Comparison of ENCODE assay signal across 32 cellular contexts in the genomic region with DNA sequence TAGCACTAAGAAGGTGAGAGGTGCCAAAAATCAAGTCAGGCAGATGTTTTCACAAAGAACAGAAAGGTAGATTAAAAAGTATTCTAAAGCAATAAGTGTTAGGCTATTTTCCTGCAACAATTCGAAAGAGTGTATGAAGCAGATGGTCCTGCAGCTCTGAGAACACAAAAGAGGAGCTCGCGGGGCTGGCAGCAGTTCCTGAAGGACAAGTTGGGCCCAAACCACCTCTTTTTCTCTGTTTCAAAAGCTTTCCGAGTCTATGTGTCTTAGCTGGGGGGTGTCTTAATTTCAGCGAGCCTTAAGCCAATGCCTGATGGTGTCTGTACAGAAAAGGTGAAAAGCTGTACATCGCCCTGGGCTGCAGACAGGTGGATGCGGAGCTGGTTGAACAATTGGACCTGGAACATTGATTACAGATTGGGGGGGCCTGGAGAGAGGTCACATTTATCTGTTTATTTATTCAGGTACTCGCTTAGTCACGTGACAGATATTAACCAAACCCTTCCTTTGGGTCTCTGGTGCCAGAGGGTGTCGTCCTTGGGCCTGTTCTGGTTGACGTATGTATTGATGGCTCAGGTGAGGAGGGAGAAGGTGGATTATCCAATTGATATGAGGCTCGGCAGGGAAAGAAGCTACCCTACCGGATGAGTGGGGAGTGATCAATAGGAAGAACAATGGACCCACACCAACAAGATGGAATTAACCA. TPM values are rescaled to one million over a fixed set of nuclear protein-coding genes. Genes with fewer than 3 reads are reported as not detected.
"Had no signal": no experiment of that assay in that cellular context is flagged by ENCODE, and none has a peak within 500 bp of the region (broad histone marks: within the 10 kb centered on the region; RNA-seq: fewer than 3 reads in every experiment).

No MANE protein-coding gene starts in this region.

- H3K9me3 ChIP-seq: adrenal gland, body of pancreas, breast epithelium, esophagus muscularis mucosa, gastrocnemius medialis had no signal

- H3K27ac ChIP-seq: adrenal gland, body of pancreas, breast epithelium, esophagus muscularis mucosa, foreskin keratinocyte, gastrocnemius medialis, heart left ventricle had no signal

- DNase-seq: activated CD4-positive, alpha-beta memory T cell treated with anti-CD3 and anti-CD28 coated beads, Interleukin-2, amount 10 ng/mL, durations not matched to agents 7 days and 5 days; activated CD4-positive, alpha-beta T cell treated with anti-CD3 and anti-CD28 coated beads for 1 hour; activated CD4-positive, alpha-beta T cell treated with anti-CD3 and anti-CD28 coated beads for 4 hours; activated CD4-positive, alpha-beta T cell treated with anti-CD3 and anti-CD28 coated beads, Interleukin-2, amount 10 ng/mL, durations not matched to agents 7 days and 5 days; activated CD4-positive, alpha-beta T cell treated with anti-CD3 and anti-CD28 coated beads, Interleukin-2, amount 50 U/mL, for 4 hours; activated CD8-positive, alpha-beta memory T cell treated with anti-CD3 and anti-CD28 coated beads, Interleukin-2, amount 50 U/mL, for 48 hours; activated gamma-delta T cell treated with Interleukin-2 at 50 U/mL for 16 hours; activated naive CD4-positive, alpha-beta T cell treated with anti-CD3 and anti-CD28 coated beads for 36 hours; activated naive CD8-positive, alpha-beta T cell treated with anti-CD3 and anti-CD28 coated beads for 36 hours; activated naive CD8-positive, alpha-beta T cell treated with anti-CD3 and anti-CD28 coated beads, Interleukin-2, amount 50 U/mL, for 24 hours; activated T-cell treated with anti-CD3 and anti-CD28 coated beads for 4 hours; activated T-cell treated with anti-CD3 and anti-CD28 coated beads, Interleukin-2, amount 50 U/mL, for 24 hours; activated T-cell treated with anti-CD3 and anti-CD28 coated beads, Interleukin-2, amount 50 U/mL, for 72 hours; adrenal gland; amygdala; aorta; body of pancreas; cortex of kidney; dermis blood vessel endothelial cell; effector CD4-positive, alpha-beta T cell; effector memory CD8-positive, alpha-beta T cell; erythroblast; foreskin keratinocyte; gastrocnemius medialis; glutamatergic neuron; heart left ventricle; T-helper 1 cell; T-helper 17 cell; T1000 had no signal

- H3K36me3 ChIP-seq: adrenal gland, breast epithelium, esophagus muscularis mucosa, gastrocnemius medialis, heart left ventricle had no signal

- H3K27me3 ChIP-seq: adrenal gland, body of pancreas, breast epithelium, heart left ventricle had no signal

- FAIRE-seq: colon had no signal

- ATAC-seq: activated naive CD8-positive, alpha-beta T cell treated with anti-CD3 and anti-CD28 coated beads, Interleukin-2, amount 50 U/mL, for 24 hours; activated T-cell treated with anti-CD3 and anti-CD28 coated beads, Interleukin-2, amount 50 U/mL, for 72 hours; body of pancreas; effector memory CD8-positive, alpha-beta T cell; foreskin keratinocyte; gastrocnemius medialis; heart left ventricle; T-helper 17 cell had no signal

- H3K4me1 ChIP-seq: body of pancreas, breast epithelium, foreskin keratinocyte, gastrocnemius medialis had no signal

- H3K4me3 ChIP-seq: adrenal gland, body of pancreas, breast epithelium, esophagus muscularis mucosa, gastrocnemius medialis, heart left ventricle had no signal

RNA-seq across cellular contexts. Expression of a gene that starts 24.7 kb away (rescaled TPM):
- total RNA-seq: activated CD4-positive, alpha-beta memory T cell treated with anti-CD3 and anti-CD28 coated beads, Interleukin-2, amount 10 ng/mL, durations not matched to agents 7 days and 5 days; activated CD4-positive, alpha-beta T cell treated with anti-CD3 and anti-CD28 coated beads, Interleukin-2, amount 10 ng/mL, durations not matched to agents 7 days and 5 days; activated naive CD4-positive, alpha-beta T cell treated with anti-CD3 and anti-CD28 coated beads for 36 hours; aorta; body of pancreas; foreskin keratinocyte had no signal
- polyA plus RNA-seq: aorta, foreskin keratinocyte had no signal
